Comparison of ENCODE assay signal across 1 cellular context in the genomic region with DNA sequence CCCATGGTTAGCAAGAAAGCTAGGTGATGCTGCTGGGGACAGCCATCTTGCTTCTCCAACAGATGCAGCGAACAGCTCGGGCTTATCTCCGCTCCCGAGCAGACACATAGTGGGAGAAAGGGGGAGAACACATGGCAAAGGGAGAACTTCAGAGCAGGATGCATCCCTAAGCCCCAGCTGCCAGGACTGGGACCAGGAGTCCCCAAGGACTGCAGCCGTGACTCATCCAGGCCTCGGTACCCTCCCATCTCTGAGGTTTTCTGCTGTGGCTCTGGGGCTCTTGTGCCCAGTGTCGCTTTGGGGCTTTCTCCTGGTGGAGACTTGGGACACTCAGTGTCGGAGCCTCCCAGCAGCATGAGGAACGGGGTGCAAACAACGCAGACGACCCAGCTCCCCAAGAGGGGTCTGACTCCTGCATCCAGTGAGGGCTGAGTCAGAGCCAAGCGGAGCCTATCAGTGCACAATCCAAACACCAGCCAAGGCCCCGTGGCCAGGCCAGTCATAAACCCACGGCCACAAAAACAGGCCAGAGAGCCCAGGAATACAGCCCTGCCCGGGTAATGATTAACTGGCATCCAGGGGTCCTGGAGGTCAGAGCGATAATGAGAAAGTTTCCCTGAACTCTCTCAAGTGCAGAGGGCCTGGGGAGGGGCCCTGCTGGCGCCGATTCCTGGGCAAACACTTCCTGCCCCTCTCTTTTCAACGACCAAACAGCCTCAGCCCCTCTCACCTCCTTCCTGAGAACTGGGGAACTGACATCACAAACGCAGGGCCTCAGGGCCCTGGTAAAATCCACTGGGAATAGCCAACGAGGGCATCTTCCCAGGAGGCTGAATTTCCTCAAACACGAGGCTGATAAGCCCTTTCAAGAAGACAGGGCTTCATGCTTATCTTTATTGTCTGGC.
TF ChIP-seq lines count a peak whose summit lies in the region.

No MANE protein-coding gene starts in this region.

TF ChIP-seq in HepG2, 621 proteins besides CTCF, POLR2A, EP300 and RAD21 (continued from another document and continues in another):
- TF ChIP-seq, protein P1, sequence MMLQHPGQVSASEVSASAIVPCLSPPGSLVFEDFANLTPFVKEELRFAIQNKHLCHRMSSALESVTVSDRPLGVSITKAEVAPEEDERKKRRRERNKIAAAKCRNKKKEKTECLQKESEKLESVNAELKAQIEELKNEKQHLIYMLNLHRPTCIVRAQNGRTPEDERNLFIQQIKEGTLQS (CRISPR knock-in tag; IDR thresholded peaks at IDR 0.05) = no peak
- TF ChIP-seq ZNF563 (CRISPR knock-in tag; IDR thresholded peaks at IDR 0.05) = no peak
- TF ChIP-seq, protein P2, sequence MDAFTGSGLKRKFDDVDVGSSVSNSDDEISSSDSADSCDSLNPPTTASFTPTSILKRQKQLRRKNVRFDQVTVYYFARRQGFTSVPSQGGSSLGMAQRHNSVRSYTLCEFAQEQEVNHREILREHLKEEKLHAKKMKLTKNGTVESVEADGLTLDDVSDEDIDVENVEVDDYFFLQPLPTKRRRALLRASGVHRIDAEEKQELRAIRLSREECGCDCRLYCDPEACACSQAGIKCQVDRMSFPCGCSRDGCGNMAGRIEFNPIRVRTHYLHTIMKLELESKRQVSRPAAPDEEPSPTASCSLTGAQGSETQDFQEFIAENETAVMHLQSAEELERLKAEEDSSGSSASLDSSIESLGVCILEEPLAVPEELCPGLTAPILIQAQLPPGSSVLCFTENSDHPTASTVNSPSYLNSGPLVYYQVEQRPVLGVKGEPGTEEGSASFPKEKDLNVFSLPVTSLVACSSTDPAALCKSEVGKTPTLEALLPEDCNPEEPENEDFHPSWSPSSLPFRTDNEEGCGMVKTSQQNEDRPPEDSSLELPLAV (CRISPR knock-in tag; conservative IDR thresholded peaks at IDR 0.05; ENCODE audit: low read depth) = no peak
- TF ChIP-seq ZNF510 (CRISPR knock-in tag; IDR thresholded peaks at IDR 0.05; ENCODE audit: low read depth) = no peak
- TF ChIP-seq ZNF136 (CRISPR knock-in tag; IDR thresholded peaks at IDR 0.05; ENCODE audit: low read depth) = no peak
- no peak for TF ChIP-seq ZNF20 (CRISPR knock-in tag; IDR thresholded peaks at IDR 0.05)
- TF ChIP-seq ZFX (CRISPR knock-in tag; IDR thresholded peaks at IDR 0.05; ENCODE audit: low read depth) = peak; percentile 82
- no peak for TF ChIP-seq CREB1 (IDR thresholded peaks at IDR 0.05)
- no peak for TF ChIP-seq CREB1 (CRISPR knock-in tag; IDR thresholded peaks at IDR 0.05)
- TF ChIP-seq, protein P3, sequence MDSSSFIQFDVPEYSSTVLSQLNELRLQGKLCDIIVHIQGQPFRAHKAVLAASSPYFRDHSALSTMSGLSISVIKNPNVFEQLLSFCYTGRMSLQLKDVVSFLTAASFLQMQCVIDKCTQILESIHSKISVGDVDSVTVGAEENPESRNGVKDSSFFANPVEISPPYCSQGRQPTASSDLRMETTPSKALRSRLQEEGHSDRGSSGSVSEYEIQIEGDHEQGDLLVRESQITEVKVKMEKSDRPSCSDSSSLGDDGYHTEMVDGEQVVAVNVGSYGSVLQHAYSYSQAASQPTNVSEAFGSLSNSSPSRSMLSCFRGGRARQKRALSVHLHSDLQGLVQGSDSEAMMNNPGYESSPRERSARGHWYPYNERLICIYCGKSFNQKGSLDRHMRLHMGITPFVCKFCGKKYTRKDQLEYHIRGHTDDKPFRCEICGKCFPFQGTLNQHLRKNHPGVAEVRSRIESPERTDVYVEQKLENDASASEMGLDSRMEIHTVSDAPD (CRISPR knock-in tag; IDR thresholded peaks at IDR 0.05) = no peak
- no peak; the same call in 1 of the 2 replicates for TF ChIP-seq ZNF124 (CRISPR knock-in tag; IDR thresholded peaks at IDR 0.05)
- TF ChIP-seq, protein P4, sequence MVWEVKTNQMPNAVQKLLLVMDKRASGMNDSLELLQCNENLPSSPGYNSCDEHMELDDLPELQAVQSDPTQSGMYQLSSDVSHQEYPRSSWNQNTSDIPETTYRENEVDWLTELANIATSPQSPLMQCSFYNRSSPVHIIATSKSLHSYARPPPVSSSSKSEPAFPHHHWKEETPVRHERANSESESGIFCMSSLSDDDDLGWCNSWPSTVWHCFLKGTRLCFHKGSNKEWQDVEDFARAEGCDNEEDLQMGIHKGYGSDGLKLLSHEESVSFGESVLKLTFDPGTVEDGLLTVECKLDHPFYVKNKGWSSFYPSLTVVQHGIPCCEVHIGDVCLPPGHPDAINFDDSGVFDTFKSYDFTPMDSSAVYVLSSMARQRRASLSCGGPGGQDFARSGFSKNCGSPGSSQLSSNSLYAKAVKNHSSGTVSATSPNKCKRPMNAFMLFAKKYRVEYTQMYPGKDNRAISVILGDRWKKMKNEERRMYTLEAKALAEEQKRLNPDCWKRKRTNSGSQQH (CRISPR knock-in tag; IDR thresholded peaks at IDR 0.05; ENCODE audit: low read depth) = no peak
- TF ChIP-seq, protein P5, sequence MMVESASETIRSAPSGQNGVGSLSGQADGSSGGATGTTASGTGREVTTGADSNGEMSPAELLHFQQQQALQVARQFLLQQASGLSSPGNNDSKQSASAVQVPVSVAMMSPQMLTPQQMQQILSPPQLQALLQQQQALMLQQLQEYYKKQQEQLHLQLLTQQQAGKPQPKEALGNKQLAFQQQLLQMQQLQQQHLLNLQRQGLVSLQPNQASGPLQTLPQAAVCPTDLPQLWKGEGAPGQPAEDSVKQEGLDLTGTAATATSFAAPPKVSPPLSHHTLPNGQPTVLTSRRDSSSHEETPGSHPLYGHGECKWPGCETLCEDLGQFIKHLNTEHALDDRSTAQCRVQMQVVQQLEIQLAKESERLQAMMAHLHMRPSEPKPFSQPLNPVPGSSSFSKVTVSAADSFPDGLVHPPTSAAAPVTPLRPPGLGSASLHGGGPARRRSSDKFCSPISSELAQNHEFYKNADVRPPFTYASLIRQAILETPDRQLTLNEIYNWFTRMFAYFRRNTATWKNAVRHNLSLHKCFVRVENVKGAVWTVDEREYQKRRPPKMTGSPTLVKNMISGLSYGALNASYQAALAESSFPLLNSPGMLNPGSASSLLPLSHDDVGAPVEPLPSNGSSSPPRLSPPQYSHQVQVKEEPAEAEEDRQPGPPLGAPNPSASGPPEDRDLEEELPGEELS (CRISPR knock-in tag; IDR thresholded peaks at IDR 0.05) = peak; percentile 70
- TF ChIP-seq, protein P6, sequence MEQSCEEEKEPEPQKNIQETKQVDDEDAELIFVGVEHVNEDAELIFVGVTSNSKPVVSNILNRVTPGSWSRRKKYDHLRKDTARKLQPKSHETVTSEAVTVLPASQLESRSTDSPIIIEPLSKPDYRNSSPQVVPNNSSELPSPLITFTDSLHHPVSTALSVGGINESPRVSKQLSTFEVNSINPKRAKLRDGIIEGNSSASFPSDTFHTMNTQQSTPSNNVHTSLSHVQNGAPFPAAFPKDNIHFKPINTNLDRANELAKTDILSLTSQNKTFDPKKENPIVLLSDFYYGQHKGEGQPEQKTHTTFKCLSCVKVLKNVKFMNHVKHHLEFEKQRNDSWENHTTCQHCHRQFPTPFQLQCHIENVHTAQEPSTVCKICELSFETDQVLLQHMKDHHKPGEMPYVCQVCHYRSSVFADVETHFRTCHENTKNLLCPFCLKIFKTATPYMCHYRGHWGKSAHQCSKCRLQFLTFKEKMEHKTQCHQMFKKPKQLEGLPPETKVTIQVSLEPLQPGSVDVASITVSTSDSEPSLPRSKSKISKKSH (CRISPR knock-in tag; IDR thresholded peaks at IDR 0.05; ENCODE audit: borderline replicate concordance) = peak; percentile 79; the same call in 1 of the 2 replicates
- TF ChIP-seq GABPB1 (CRISPR knock-in tag; IDR thresholded peaks at IDR 0.05) = peak; percentile 42; the same call in 1 of the 2 replicates
- TF ChIP-seq ZNF670 (CRISPR knock-in tag; IDR thresholded peaks at IDR 0.05; ENCODE audit: borderline replicate concordance) = no peak
- TF ChIP-seq ZFP36L1 (CRISPR knock-in tag; IDR thresholded peaks at IDR 0.05) = no peak
- TF ChIP-seq, protein P7, sequence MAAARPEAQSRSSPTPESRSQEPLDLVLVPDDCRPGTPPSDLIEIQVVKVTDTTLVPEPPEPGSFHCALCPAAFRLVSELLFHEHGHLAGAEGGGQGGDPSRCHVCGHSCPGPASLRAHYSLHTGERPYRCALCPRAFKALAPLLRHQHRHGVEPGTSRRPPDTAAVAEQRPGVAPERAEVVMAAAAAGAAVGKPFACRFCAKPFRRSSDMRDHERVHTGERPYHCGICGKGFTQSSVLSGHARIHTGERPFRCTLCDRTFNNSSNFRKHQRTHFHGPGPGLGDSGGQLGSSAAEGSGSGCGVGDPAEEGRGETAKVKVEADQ (CRISPR knock-in tag; IDR thresholded peaks at IDR 0.05; ENCODE audit: borderline replicate concordance) = no peak
- TF ChIP-seq SRSF1 (optimal IDR thresholded peaks at IDR 0.05; ENCODE audit: low read depth, low read length) = no peak
- TF ChIP-seq FOXK2 (IDR thresholded peaks at IDR 0.05) = no peak
- TF ChIP-seq, protein P8, sequence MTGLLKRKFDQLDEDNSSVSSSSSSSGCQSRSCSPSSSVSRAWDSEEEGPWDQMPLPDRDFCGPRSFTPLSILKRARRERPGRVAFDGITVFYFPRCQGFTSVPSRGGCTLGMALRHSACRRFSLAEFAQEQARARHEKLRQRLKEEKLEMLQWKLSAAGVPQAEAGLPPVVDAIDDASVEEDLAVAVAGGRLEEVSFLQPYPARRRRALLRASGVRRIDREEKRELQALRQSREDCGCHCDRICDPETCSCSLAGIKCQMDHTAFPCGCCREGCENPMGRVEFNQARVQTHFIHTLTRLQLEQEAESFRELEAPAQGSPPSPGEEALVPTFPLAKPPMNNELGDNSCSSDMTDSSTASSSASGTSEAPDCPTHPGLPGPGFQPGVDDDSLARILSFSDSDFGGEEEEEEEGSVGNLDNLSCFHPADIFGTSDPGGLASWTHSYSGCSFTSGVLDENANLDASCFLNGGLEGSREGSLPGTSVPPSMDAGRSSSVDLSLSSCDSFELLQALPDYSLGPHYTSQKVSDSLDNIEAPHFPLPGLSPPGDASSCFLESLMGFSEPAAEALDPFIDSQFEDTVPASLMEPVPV (CRISPR knock-in tag; IDR thresholded peaks at IDR 0.05) = no peak; the same call in 1 of the 2 replicates
- no peak for TF ChIP-seq GABPA (IDR thresholded peaks at IDR 0.05; ENCODE audit: low read depth, low read length)
- TF ChIP-seq GABPA (CRISPR knock-in tag; IDR thresholded peaks at IDR 0.05; ENCODE audit: low read depth) = peak; percentile 66
- TF ChIP-seq, protein P9, sequence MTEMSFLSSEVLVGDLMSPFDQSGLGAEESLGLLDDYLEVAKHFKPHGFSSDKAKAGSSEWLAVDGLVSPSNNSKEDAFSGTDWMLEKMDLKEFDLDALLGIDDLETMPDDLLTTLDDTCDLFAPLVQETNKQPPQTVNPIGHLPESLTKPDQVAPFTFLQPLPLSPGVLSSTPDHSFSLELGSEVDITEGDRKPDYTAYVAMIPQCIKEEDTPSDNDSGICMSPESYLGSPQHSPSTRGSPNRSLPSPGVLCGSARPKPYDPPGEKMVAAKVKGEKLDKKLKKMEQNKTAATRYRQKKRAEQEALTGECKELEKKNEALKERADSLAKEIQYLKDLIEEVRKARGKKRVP (CRISPR knock-in tag; IDR thresholded peaks at IDR 0.05) = no peak
- TF ChIP-seq, protein P10, sequence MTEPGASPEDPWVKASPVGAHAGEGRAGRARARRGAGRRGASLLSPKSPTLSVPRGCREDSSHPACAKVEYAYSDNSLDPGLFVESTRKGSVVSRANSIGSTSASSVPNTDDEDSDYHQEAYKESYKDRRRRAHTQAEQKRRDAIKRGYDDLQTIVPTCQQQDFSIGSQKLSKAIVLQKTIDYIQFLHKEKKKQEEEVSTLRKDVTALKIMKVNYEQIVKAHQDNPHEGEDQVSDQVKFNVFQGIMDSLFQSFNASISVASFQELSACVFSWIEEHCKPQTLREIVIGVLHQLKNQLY (CRISPR knock-in tag; IDR thresholded peaks at IDR 0.05) = 0 out of 2 replicates have a peak, but pooled peaks have one; percentile 48
- 0 out of 2 replicates have a peak, but pooled peaks have one; percentile 12 for TF ChIP-seq ZSCAN9 (CRISPR knock-in tag; IDR thresholded peaks at IDR 0.05; ENCODE audit: borderline replicate concordance)
- no peak for TF ChIP-seq ZNF484 (CRISPR knock-in tag; IDR thresholded peaks at IDR 0.05; ENCODE audit: borderline replicate concordance, low read depth)
- TF ChIP-seq ZNF850 (CRISPR knock-in tag; conservative IDR thresholded peaks at IDR 0.05) = no peak
- TF ChIP-seq ZNF567 (CRISPR knock-in tag; IDR thresholded peaks at IDR 0.05; ENCODE audit: borderline replicate concordance) = no peak
- TF ChIP-seq KLF16 (CRISPR knock-in tag; IDR thresholded peaks at IDR 0.05) = peak in 1 of 2 experiments; percentile 53; a peak in 2 of 4 replicates
- TF ChIP-seq TBX3 (IDR thresholded peaks at IDR 0.05; ENCODE audit: borderline replicate concordance) = no peak
- peak; percentile 87 for TF ChIP-seq MED1 (CRISPR knock-in tag; IDR thresholded peaks at IDR 0.05)
- TF ChIP-seq SIX4 (CRISPR knock-in tag; IDR thresholded peaks at IDR 0.05) = no peak
- no peak for TF ChIP-seq HNRNPH1 (optimal IDR thresholded peaks at IDR 0.05; ENCODE audit: low read depth, low read length)
- TF ChIP-seq, protein P11, sequence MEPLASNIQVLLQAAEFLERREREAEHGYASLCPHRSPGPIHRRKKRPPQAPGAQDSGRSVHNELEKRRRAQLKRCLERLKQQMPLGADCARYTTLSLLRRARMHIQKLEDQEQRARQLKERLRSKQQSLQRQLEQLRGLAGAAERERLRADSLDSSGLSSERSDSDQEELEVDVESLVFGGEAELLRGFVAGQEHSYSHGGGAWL (CRISPR knock-in tag; IDR thresholded peaks at IDR 0.05) = no peak
- TF ChIP-seq RELA (CRISPR knock-in tag; IDR thresholded peaks at IDR 0.05) = no peak
- no peak for TF ChIP-seq ZBTB20 (CRISPR knock-in tag; IDR thresholded peaks at IDR 0.05; ENCODE audit: borderline replicate concordance, low read depth)
- TF ChIP-seq ZNF224 (CRISPR knock-in tag; IDR thresholded peaks at IDR 0.05) = peak; percentile 84; the same call in 1 of the 2 replicates
- TF ChIP-seq ZFP37 (CRISPR knock-in tag; IDR thresholded peaks at IDR 0.05; ENCODE audit: borderline replicate concordance) = 0 out of 2 replicates have a peak, but pooled peaks have one; percentile 50
- no peak for TF ChIP-seq RBFOX2 (IDR thresholded peaks at IDR 0.05; ENCODE audit: low read depth, low read length)
- TF ChIP-seq, protein P12, sequence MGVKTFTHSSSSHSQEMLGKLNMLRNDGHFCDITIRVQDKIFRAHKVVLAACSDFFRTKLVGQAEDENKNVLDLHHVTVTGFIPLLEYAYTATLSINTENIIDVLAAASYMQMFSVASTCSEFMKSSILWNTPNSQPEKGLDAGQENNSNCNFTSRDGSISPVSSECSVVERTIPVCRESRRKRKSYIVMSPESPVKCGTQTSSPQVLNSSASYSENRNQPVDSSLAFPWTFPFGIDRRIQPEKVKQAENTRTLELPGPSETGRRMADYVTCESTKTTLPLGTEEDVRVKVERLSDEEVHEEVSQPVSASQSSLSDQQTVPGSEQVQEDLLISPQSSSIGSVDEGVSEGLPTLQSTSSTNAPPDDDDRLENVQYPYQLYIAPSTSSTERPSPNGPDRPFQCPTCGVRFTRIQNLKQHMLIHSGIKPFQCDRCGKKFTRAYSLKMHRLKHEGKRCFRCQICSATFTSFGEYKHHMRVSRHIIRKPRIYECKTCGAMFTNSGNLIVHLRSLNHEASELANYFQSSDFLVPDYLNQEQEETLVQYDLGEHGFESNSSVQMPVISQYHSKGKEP (CRISPR knock-in tag; IDR thresholded peaks at IDR 0.05) = no peak
- no peak for TF ChIP-seq MED13 (CRISPR knock-in tag; IDR thresholded peaks at IDR 0.05)
- TF ChIP-seq SNAI1 (CRISPR knock-in tag; IDR thresholded peaks at IDR 0.05; ENCODE audit: borderline replicate concordance) = no peak
- TF ChIP-seq, protein P13, sequence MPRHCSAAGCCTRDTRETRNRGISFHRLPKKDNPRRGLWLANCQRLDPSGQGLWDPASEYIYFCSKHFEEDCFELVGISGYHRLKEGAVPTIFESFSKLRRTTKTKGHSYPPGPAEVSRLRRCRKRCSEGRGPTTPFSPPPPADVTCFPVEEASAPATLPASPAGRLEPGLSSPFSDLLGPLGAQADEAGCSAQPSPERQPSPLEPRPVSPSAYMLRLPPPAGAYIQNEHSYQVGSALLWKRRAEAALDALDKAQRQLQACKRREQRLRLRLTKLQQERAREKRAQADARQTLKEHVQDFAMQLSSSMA (CRISPR knock-in tag; IDR thresholded peaks at IDR 0.05) = peak; percentile 74; the same call in 1 of the 2 replicates
- peak; percentile 64 for TF ChIP-seq THAP11 (CRISPR knock-in tag; IDR thresholded peaks at IDR 0.05)
